Comparison of ENCODE assay signal across 16 cellular contexts in the genomic region with DNA sequence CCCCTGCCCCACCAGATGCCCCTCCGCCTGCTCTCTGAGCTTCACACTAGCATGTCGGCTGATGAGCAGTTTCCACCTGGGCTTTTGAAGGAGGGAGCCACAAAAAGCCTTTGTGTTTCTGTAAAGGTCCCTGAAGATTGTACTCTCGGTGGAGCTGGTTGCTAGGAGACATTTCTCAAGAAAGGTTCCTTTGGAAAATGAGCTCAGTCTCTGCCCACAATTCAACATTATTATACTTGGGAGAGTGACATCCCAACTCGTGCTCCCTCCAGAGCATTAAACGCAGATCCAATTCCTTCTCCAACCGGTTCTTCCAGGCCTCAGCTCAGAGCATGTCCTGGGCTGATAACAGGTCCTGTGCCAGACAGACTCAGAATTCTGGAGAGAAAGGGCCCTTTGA. TPM values are rescaled to one million over a fixed set of nuclear protein-coding genes. Genes with fewer than 3 reads are reported as not detected.
DNase-seq lines count a peak whose midpoint lies in the region; ATAC-seq and TF ChIP-seq lines count a peak whose summit lies in the region.
"Had no signal": no experiment of that assay in that cellular context is flagged by ENCODE, and none has a peak within 500 bp of the region (broad histone marks: within the 10 kb centered on the region; RNA-seq: fewer than 3 reads in every experiment).

No MANE protein-coding gene starts in this region.

- peaks cover 10% of the 10 kb centered on the region for H3K36me3 Mint-ChIP-seq in brain
- no peaks in the 10 kb centered on the region for H3K36me3 Mint-ChIP-seq in osteocyte (ENCODE audit: unreplicated experiment)
- H3K36me3 Mint-ChIP-seq in naive thymus-derived CD4-positive, alpha-beta T cell: no peaks in the 10 kb centered on the region
- H3K36me3 Mint-ChIP-seq: CD4-positive, CD25-positive, alpha-beta regulatory T cell had no signal

- no peaks in the 10 kb centered on the region for H3K36me3 ChIP-seq in adrenal gland (replicated peaks in 1 of 2)
- no peaks in the 10 kb centered on the region for H3K36me3 ChIP-seq in naive thymus-derived CD4-positive, alpha-beta T cell (ENCODE audit: control insufficient read depth in 2 of 3, insufficient read depth in 3 of 3, low read length in 3 of 3)
- H3K36me3 ChIP-seq: BLaER1 treated with 17β-estradiol and CSF1 and Interleukin-3, amounts not matched to agents 10 nM and 100 nM had no signal

- WGBS in adrenal gland, 4 donors: 83 to 89% (median 86%) methylated on average over 6 of the region's 6 CpGs

- H3K27ac ChIP-seq in adrenal gland: no peak overlapping the region
- no peak overlapping the region for H3K27ac ChIP-seq in naive thymus-derived CD4-positive, alpha-beta T cell (ENCODE audit: low read depth, low read length)
- H3K27ac ChIP-seq: BLaER1 treated with 17β-estradiol and CSF1 and Interleukin-3, amounts not matched to agents 10 nM and 100 nM had no signal

- CTCF ChIA-PET in naive thymus-derived CD4-positive, alpha-beta T cell (lab: Charles Lee): no interaction called here

- H3K4me3 Mint-ChIP-seq in brain (no peak overlapping the region), osteocyte (ENCODE audit: unreplicated experiment) (no peak overlapping the region)
- H3K4me3 Mint-ChIP-seq in naive thymus-derived CD4-positive, alpha-beta T cell: no peak overlapping the region
- H3K4me3 Mint-ChIP-seq: CD4-positive, CD25-positive, alpha-beta regulatory T cell; H9 had no signal

- POLR2A ChIA-PET in naive thymus-derived CD4-positive, alpha-beta T cell (lab: Charles Lee): no interaction called here

- H3K4me1 Mint-ChIP-seq in brain: peaks cover 48% of the 10 kb centered on the region
- H3K4me1 Mint-ChIP-seq in osteocyte (ENCODE audit: unreplicated experiment): no peaks in the 10 kb centered on the region
- H3K4me1 Mint-ChIP-seq in naive thymus-derived CD4-positive, alpha-beta T cell: no peaks in the 10 kb centered on the region
- H3K4me1 Mint-ChIP-seq: CD4-positive, CD25-positive, alpha-beta regulatory T cell had no signal

- no peak overlapping the region for H3K4me3 ChIP-seq in adrenal gland
- no peak overlapping the region for H3K4me3 ChIP-seq in naive thymus-derived CD4-positive, alpha-beta T cell (ENCODE audit: low read length)
- H3K4me3 ChIP-seq: BLaER1 treated with 17β-estradiol and CSF1 and Interleukin-3, amounts not matched to agents 10 nM and 100 nM; GM12878 had no signal

- H3K9me3 Mint-ChIP-seq in brain (peaks cover 4 to 27% (median 17%) of the 10 kb centered on the region in 5 experiments), osteocyte (ENCODE audit: unreplicated experiment) (peaks cover 8% of the 10 kb centered on the region)
- peaks cover 0 to 3% (median 0%) of the 10 kb centered on the region in 11 donors for H3K9me3 Mint-ChIP-seq in naive thymus-derived CD4-positive, alpha-beta T cell
- H3K9me3 Mint-ChIP-seq: CD4-positive, CD25-positive, alpha-beta regulatory T cell; H9 had no signal

- intact Hi-C loops in adrenal gland (cut with DNase I): no loop called here
- intact Hi-C loops in naive thymus-derived CD4-positive, alpha-beta T cell (cut with micrococcal nuclease): no loop called here

- H3K4me1 ChIP-seq in adrenal gland (replicated peaks in 1 of 2): no peaks in the 10 kb centered on the region
- no peaks in the 10 kb centered on the region for H3K4me1 ChIP-seq in naive thymus-derived CD4-positive, alpha-beta T cell (ENCODE audit: control insufficient read depth in 2 of 2, insufficient read depth in 2 of 2, low read length in 2 of 2)

- peak; percentile 27 for ATAC-seq in esophagus mucosa
- ATAC-seq in naive thymus-derived CD4-positive, alpha-beta T cell: no peak
- ATAC-seq: GM12878 had no signal

- H3K27ac Mint-ChIP-seq in brain: peak overlapping the region in 4 of 5 experiments; percentile 7 to 87 (median 67)
- H3K27ac Mint-ChIP-seq in osteocyte (ENCODE audit: unreplicated experiment): no peak overlapping the region
- no peak overlapping the region for H3K27ac Mint-ChIP-seq in naive thymus-derived CD4-positive, alpha-beta T cell
- H3K27ac Mint-ChIP-seq: CD4-positive, CD25-positive, alpha-beta regulatory T cell; H9 had no signal

- TF ChIP-seq CTCF in brain (conservative IDR thresholded peaks at IDR 0.05) (no peak), osteocyte (IDR thresholded peaks at IDR 0.05) (no peak), adrenal gland (IDR thresholded peaks at IDR 0.05) (no peak)

- peak; percentile 31 for DNase-seq in DMS79 treated with DMSO at 0.1 percent for 48 hours (lab: John Stamatoyannopoulos, UW)
- DNase-seq in superior temporal gyrus (ENCODE audit: extremely low spot score): peak; percentile 28
- no peak for DNase-seq in osteocyte (ENCODE audit: extremely low spot score, unreplicated experiment)
- no peak for DNase-seq in adrenal gland
- DNase-seq in naive thymus-derived CD4-positive, alpha-beta T cell: no peak
- DNase-seq: ACHN; CD4-positive, CD25-positive, alpha-beta regulatory T cell; DMS53; GOT3; H9 had no signal

- H3K27me3 ChIP-seq in adrenal gland: no peaks in the 10 kb centered on the region
- H3K27me3 ChIP-seq in naive thymus-derived CD4-positive, alpha-beta T cell (ENCODE audit: control insufficient read depth in 2 of 2, insufficient read depth in 2 of 2, low read length in 2 of 2): no peaks in the 10 kb centered on the region
- H3K27me3 ChIP-seq: BLaER1 treated with 17β-estradiol and CSF1 and Interleukin-3, amounts not matched to agents 10 nM and 100 nM had no signal

- H3K9me3 ChIP-seq in adrenal gland (replicated peaks in 1 of 3): no peaks in the 10 kb centered on the region
- H3K9me3 ChIP-seq in naive thymus-derived CD4-positive, alpha-beta T cell (ENCODE audit: control insufficient read depth in 2 of 3, low read length in 3 of 3): no peaks in the 10 kb centered on the region

- no peak for TF ChIP-seq POLR2A in adrenal gland (IDR thresholded peaks at IDR 0.05)

- H3K27me3 Mint-ChIP-seq in brain: no peaks in the 10 kb centered on the region
- H3K27me3 Mint-ChIP-seq in osteocyte (ENCODE audit: unreplicated experiment): peaks cover 57% of the 10 kb centered on the region
- peaks cover 18 to 32% (median 24%) of the 10 kb centered on the region in 5 donors for H3K27me3 Mint-ChIP-seq in naive thymus-derived CD4-positive, alpha-beta T cell

RNA-seq across cellular contexts. Expression of gene FAM107A, which starts 26.8 kb away (rescaled TPM):
- polyA plus RNA-seq in brain (ENCODE audit: insufficient read depth, low read depth, low replicate concordance) (470 TPM), adrenal gland (10 to 100 TPM in 1 of 3 donors, 1 to 10 TPM in 2; 4.9 to 12.5 (median 6.8) TPM)
- total RNA-seq in esophagus mucosa (4.1 TPM), osteocyte (not detected in 2 replicates), adrenal gland (10 to 100 TPM in 1 of 8 donors, 1 to 10 TPM in 7; 3.0 to 11.6 (median 5.8) TPM)
- total RNA-seq in naive thymus-derived CD4-positive, alpha-beta T cell: not detected
- polyA plus RNA-seq in naive thymus-derived CD4-positive, alpha-beta T cell: not detected
- total RNA-seq: A172; CD4-positive, CD25-positive, alpha-beta regulatory T cell; G401; GM12878 had no signal
- polyA plus RNA-seq: CD4-positive, CD25-positive, alpha-beta regulatory T cell; GM12878 had no signal

Comparison
In these comparisons a context has a peak if more than half of its experiments do, and no peak if none do; other contexts are left out.
1. DNase-seq: peak in DMS79 treated with DMSO at 0.1 percent for 48 hours (single experiment) and superior temporal gyrus (single experiment); none in osteocyte (single experiment), adrenal gland (0 of 7) and naive thymus-derived CD4-positive, alpha-beta T cell (0 of 9).
2. H3K27ac Mint-ChIP-seq: peak in brain (4 of 5); none in osteocyte (single experiment) and naive thymus-derived CD4-positive, alpha-beta T cell (0 of 9).